In genomic region chr16:56729351-56729735, GRCh38 we compare ENCODE assay signal across 8 cellular contexts. TPM values are rescaled to one million over a fixed set of nuclear protein-coding genes. Genes with fewer than 3 reads are reported as not detected.
DNase-seq lines count a peak whose midpoint lies in the region; ATAC-seq, FAIRE-seq and TF ChIP-seq lines count a peak whose summit lies in the region.

No MANE protein-coding gene starts in this region.

- peak; percentile 2 for ATAC-seq in CD4-positive, alpha-beta T cell (ENCODE audit: poor library complexity)
- no peak for ATAC-seq in esophagus mucosa

- H3K27ac Mint-ChIP-seq in CD4-positive, alpha-beta T cell: peak overlapping the region; percentile 93
- peak overlapping the region; percentile 94 for H3K27ac Mint-ChIP-seq in neural progenitor cell

- H3K9me1 ChIP-seq in endothelial cell of umbilical vein (replicated peaks; ENCODE audit: control insufficient read depth, extremely low read depth, insufficient read depth, low read length): no peaks in the 10 kb centered on the region

- H3K9me3 Mint-ChIP-seq in CD4-positive, alpha-beta T cell: no peaks in the 10 kb centered on the region
- no peaks in the 10 kb centered on the region for H3K9me3 Mint-ChIP-seq in neural progenitor cell

- peak overlapping the region; percentile 71 for H3K9ac ChIP-seq in OCI-LY1 (ENCODE audit: low read length)
- H3K9ac ChIP-seq in endothelial cell of umbilical vein (replicated peaks; ENCODE audit: extremely low read depth, insufficient read depth, low read length): peak overlapping the region; percentile 84
- H3K9ac ChIP-seq in neural progenitor cell: peak overlapping the region; percentile 51

- no peak for DNase-seq in CD4-positive, alpha-beta T cell
- no peak for DNase-seq in endothelial cell of umbilical vein (ENCODE audit: low read depth, low spot score)
- DNase-seq in neural progenitor cell (ENCODE audit: low spot score): peak; percentile 31
- DNase-seq in CD1c-positive myeloid dendritic cell (ENCODE audit: extremely low spot score): no peak
- no peak for DNase-seq in COR-L47 (lab: John Stamatoyannopoulos, UW)
- no peak for DNase-seq in HuH-7.5 (ENCODE audit: low spot score)

- TF ChIP-seq CTCF in CD4-positive, alpha-beta T cell (IDR thresholded peaks at IDR 0.05): no peak
- TF ChIP-seq CTCF in OCI-LY1 (IDR thresholded peaks at IDR 0.05; ENCODE audit: low read length) (no peak), endothelial cell of umbilical vein (IDR thresholded peaks at IDR 0.05; ENCODE audit: extremely low read depth in 1 of 2, insufficient read depth in 1 of 2, low read depth in 1 of 2, low read length in 2 of 2) (no peak), neural progenitor cell (IDR thresholded peaks at IDR 0.05) (no peak)

- peaks cover 11% of the 10 kb centered on the region for H3K36me3 Mint-ChIP-seq in CD4-positive, alpha-beta T cell (ENCODE audit: low read depth)
- H3K36me3 Mint-ChIP-seq in neural progenitor cell: no peaks in the 10 kb centered on the region

- peaks cover 34% of the 10 kb centered on the region for H3K4me1 Mint-ChIP-seq in CD4-positive, alpha-beta T cell (ENCODE audit: low read depth)
- H3K4me1 Mint-ChIP-seq in neural progenitor cell: peaks cover 17% of the 10 kb centered on the region

- POLR2A ChIA-PET in CD4-positive, alpha-beta T cell (lab: Charles Lee): interaction anchor here (0.9 to 2.6 kb wide), 8 partner anchors 10 to 260 kb away, joined by 3 to 16 read pairs (median 4); partner anchors contain the start of genes BBS2, MT1X and NLRC5
- POLR2A ChIA-PET in endothelial cell of umbilical vein (lab: Charles Lee): interaction anchor here (0.6 kb wide), 1 partner anchor 65 kb away, joined by 3 read pairs; no protein-coding TSS in a partner anchor

- peak overlapping the region; percentile 24 for H2AFZ ChIP-seq in OCI-LY1 (ENCODE audit: low read length)
- H2AFZ ChIP-seq in endothelial cell of umbilical vein (ENCODE audit: low read depth, low read length): peak overlapping the region; percentile 91
- H2AFZ ChIP-seq in neural progenitor cell (replicated peaks): peak overlapping the region; percentile 96

- dilution Hi-C loops in endothelial cell of umbilical vein (cut with MboI; ENCODE audit: extremely low pct_ligation_motif_present, low sequenced_read_pairs): no loop called here

- H3K9me3 ChIP-seq in CD4-positive, alpha-beta T cell (ENCODE audit: control insufficient read depth, low read length): no peaks in the 10 kb centered on the region
- no peaks in the 10 kb centered on the region for H3K9me3 ChIP-seq in OCI-LY1 (ENCODE audit: low read length)
- H3K9me3 ChIP-seq in endothelial cell of umbilical vein (replicated peaks; ENCODE audit: control insufficient read depth, insufficient read depth, low read length): no peaks in the 10 kb centered on the region
- no peaks in the 10 kb centered on the region for H3K9me3 ChIP-seq in neural progenitor cell (ENCODE audit: low read depth)

- no peaks in the 10 kb centered on the region for H3K9me2 ChIP-seq in OCI-LY1 (ENCODE audit: low read depth, low read length)

- H3F3A ChIP-seq in OCI-LY1 (ENCODE audit: insufficient read depth, low read length) (no peaks in the 10 kb centered on the region), neural progenitor cell (ENCODE audit: low read depth) (peaks cover 6% of the 10 kb centered on the region)

- H4K20me1 ChIP-seq in OCI-LY1 (ENCODE audit: insufficient read depth, low read length) (no peaks in the 10 kb centered on the region), endothelial cell of umbilical vein (replicated peaks; ENCODE audit: control insufficient read depth, extremely low read depth, insufficient read depth, low read length) (no peaks in the 10 kb centered on the region), neural progenitor cell (ENCODE audit: low read depth) (peaks cover 33% of the 10 kb centered on the region)

- peaks cover 7% of the 10 kb centered on the region; the same call in 1 of the 2 replicates for H3K36me3 ChIP-seq in OCI-LY1 (ENCODE audit: insufficient read depth, low read length)
- no peaks in the 10 kb centered on the region for H3K36me3 ChIP-seq in endothelial cell of umbilical vein (ENCODE audit: control insufficient read depth in 2 of 2, extremely low read depth in 1 of 2, insufficient read depth in 2 of 2, low read length in 2 of 2)
- no peaks in the 10 kb centered on the region for H3K36me3 ChIP-seq in neural progenitor cell

- H3K4me3 Mint-ChIP-seq in CD4-positive, alpha-beta T cell: no peak overlapping the region
- peak overlapping the region; percentile 86 for H3K4me3 Mint-ChIP-seq in neural progenitor cell

- H3K27ac ChIP-seq in CD4-positive, alpha-beta T cell (ENCODE audit: low read depth, low read length): peak overlapping the region; percentile 44
- H3K27ac ChIP-seq in OCI-LY1 (ENCODE audit: low read depth, low read length, poor library complexity, severe bottlenecking) (no peak overlapping the region), endothelial cell of umbilical vein (ENCODE audit: insufficient read depth, low read depth, low read length) (peak overlapping the region; percentile 65), neural progenitor cell (no peak overlapping the region)

- H3K4me1 ChIP-seq in OCI-LY1 (ENCODE audit: insufficient read depth, low read length, severe bottlenecking) (peaks cover 40% of the 10 kb centered on the region), endothelial cell of umbilical vein (ENCODE audit: control insufficient read depth, extremely low read depth, insufficient read depth, low read length) (peaks cover 17% of the 10 kb centered on the region), neural progenitor cell (peaks cover 5% of the 10 kb centered on the region)

- H3K4me2 ChIP-seq in OCI-LY1 (ENCODE audit: low read length) (peak overlapping the region; percentile 99), endothelial cell of umbilical vein (ENCODE audit: insufficient read depth, low read length) (peak overlapping the region; percentile 91), neural progenitor cell (peak overlapping the region; percentile 99)

- no peak for TF ChIP-seq POLR2A in endothelial cell of umbilical vein (IDR thresholded peaks at IDR 0.05; ENCODE audit: low read depth, low read length)

- H3K27me3 ChIP-seq in CD4-positive, alpha-beta T cell (ENCODE audit: control insufficient read depth, insufficient read depth, low read length): no peaks in the 10 kb centered on the region
- H3K27me3 ChIP-seq in OCI-LY1 (ENCODE audit: insufficient read depth, low read length): no peaks in the 10 kb centered on the region
- no peaks in the 10 kb centered on the region for H3K27me3 ChIP-seq in endothelial cell of umbilical vein (ENCODE audit: control insufficient read depth in 2 of 2, insufficient read depth in 2 of 2, low read length in 2 of 2)
- no peaks in the 10 kb centered on the region for H3K27me3 ChIP-seq in neural progenitor cell

- H3K4me3 ChIP-seq in OCI-LY1 (ENCODE audit: low read depth, low read length, poor library complexity, severe bottlenecking) (peak overlapping the region; percentile 73), endothelial cell of umbilical vein (replicated peaks in 1 of 3; ENCODE audit: insufficient read depth in 1 of 3, low read depth in 1 of 3, low read length in 3 of 3) (peak overlapping the region; percentile 34 to 91 (median 66)), neural progenitor cell (peak overlapping the region; percentile 83)

- no peaks in the 10 kb centered on the region for H3K27me3 Mint-ChIP-seq in CD4-positive, alpha-beta T cell
- peaks cover 2% of the 10 kb centered on the region for H3K27me3 Mint-ChIP-seq in neural progenitor cell (ENCODE audit: insufficient read depth, low read depth)

- H3K79me2 ChIP-seq in OCI-LY1 (ENCODE audit: insufficient read depth, low read length): peaks cover 36% of the 10 kb centered on the region
- H3K79me2 ChIP-seq in endothelial cell of umbilical vein (ENCODE audit: control insufficient read depth, insufficient read depth, low read length): peaks cover 42% of the 10 kb centered on the region
- peaks cover 47% of the 10 kb centered on the region for H3K79me2 ChIP-seq in neural progenitor cell (ENCODE audit: low read depth)

- intact Hi-C loops in CD4-positive, alpha-beta T cell (cut with DNase I, micrococcal nuclease): loop anchor here (2.0 to 10.0 kb wide), 3 partner anchors 21 to 205 kb away; partner anchors contain the start of genes HERPUD1 (in 1 of the 2) and MT1X (in 1 of the 2)
- intact Hi-C loops in endothelial cell of umbilical vein (cut with micrococcal nuclease): no loop called here

- CTCF ChIA-PET in CD4-positive, alpha-beta T cell (lab: Charles Lee): no interaction called here
- CTCF ChIA-PET in endothelial cell of umbilical vein (lab: Charles Lee): interaction anchor here (0.7 to 1.5 kb wide), 3 partner anchors 10 to 20 kb away, joined by 3 to 6 read pairs (median 5); no protein-coding TSS in a partner anchor

- BruUV-seq in endothelial cell of umbilical vein (replicated peaks; lab: Mats Ljungman, UMichigan): TSS peak; percentile 72

- FAIRE-seq in endothelial cell of umbilical vein (lab: Jason Lieb, UNC): no peak

RNA-seq across cellular contexts. Expression of gene NUP93, which starts 0.6 kb away (rescaled TPM):
- total RNA-seq in CD4-positive, alpha-beta T cell: 10 to 100 TPM; 45.6 to 47.2 TPM
- total RNA-seq in endothelial cell of umbilical vein (111 and 124 TPM in 2 replicates), neural progenitor cell (ENCODE audit: low replicate concordance) (116 and 128 TPM in 2 replicates), esophagus mucosa (52.3 TPM)
- polyA plus RNA-seq in endothelial cell of umbilical vein: 62.3 and 66.6 TPM in 2 replicates
- 58.6 and 86.9 TPM in 2 replicates for polyA plus RNA-seq in endothelial cell of umbilical vein (2011; cell fraction: cytosol; rRNA removed)
- 129 and 138 TPM in 2 replicates for polyA plus RNA-seq in endothelial cell of umbilical vein (2011; cell fraction: nucleus; rRNA removed)
- polyA plus RNA-seq in endothelial cell of umbilical vein (2012): 75.5 and 95.7 TPM in 2 replicates
- 105 and 119 TPM in 2 replicates for polyA minus RNA-seq in endothelial cell of umbilical vein
- polyA minus RNA-seq in endothelial cell of umbilical vein (2011; cell fraction: cytosol; rRNA and poly(A)+ RNA removed): 58.9 TPM
- 53.2 and 69.0 TPM in 2 replicates for polyA minus RNA-seq in endothelial cell of umbilical vein (2011; cell fraction: nucleus; rRNA and poly(A)+ RNA removed)

RNA-seq across cellular contexts. Expression of gene MT1X, which starts 47.1 kb away (rescaled TPM):
- total RNA-seq in CD4-positive, alpha-beta T cell: 10 to 100 TPM; 10.9 to 14.1 TPM
- total RNA-seq in endothelial cell of umbilical vein: 15.6 and 19.2 TPM in 2 replicates
- 46.7 and 73.6 TPM in 2 replicates for polyA plus RNA-seq in endothelial cell of umbilical vein
- 43.6 and 70.2 TPM in 2 replicates for polyA plus RNA-seq in endothelial cell of umbilical vein (2011; cell fraction: cytosol; rRNA removed)
- polyA plus RNA-seq in endothelial cell of umbilical vein (2011; cell fraction: nucleus; rRNA removed): 14.6 and 17.1 TPM in 2 replicates
- 31.4 and 55.7 TPM in 2 replicates for polyA plus RNA-seq in endothelial cell of umbilical vein (2012)
- polyA minus RNA-seq in endothelial cell of umbilical vein: 17.9 and 45.3 TPM in 2 replicates
- 21.5 TPM for polyA minus RNA-seq in endothelial cell of umbilical vein (2011; cell fraction: cytosol; rRNA and poly(A)+ RNA removed)
- polyA minus RNA-seq in endothelial cell of umbilical vein (2011; cell fraction: nucleus; rRNA and poly(A)+ RNA removed): 5.0 and 5.4 TPM in 2 replicates
- total RNA-seq in neural progenitor cell (ENCODE audit: low replicate concordance): 4.4 TPM in 1 of 2 replicates, not detected in the other
- total RNA-seq in esophagus mucosa: 603 TPM

RNA-seq across cellular contexts. Expression of gene MT1H, which starts 59.7 kb away (rescaled TPM):
- total RNA-seq in CD4-positive, alpha-beta T cell: not detected
- not detected in 2 replicates for total RNA-seq in endothelial cell of umbilical vein
- not detected in 2 replicates for polyA plus RNA-seq in endothelial cell of umbilical vein
- polyA plus RNA-seq in endothelial cell of umbilical vein (2011; cell fraction: cytosol; rRNA removed): not detected in 2 replicates
- polyA plus RNA-seq in endothelial cell of umbilical vein (2011; cell fraction: nucleus; rRNA removed): not detected in 2 replicates
- polyA plus RNA-seq in endothelial cell of umbilical vein (2012): not detected in 2 replicates
- not detected in 2 replicates for polyA minus RNA-seq in endothelial cell of umbilical vein
- polyA minus RNA-seq in endothelial cell of umbilical vein (2011; cell fraction: cytosol; rRNA and poly(A)+ RNA removed): not detected
- not detected in 2 replicates for polyA minus RNA-seq in endothelial cell of umbilical vein (2011; cell fraction: nucleus; rRNA and poly(A)+ RNA removed)
- total RNA-seq in neural progenitor cell (ENCODE audit: low replicate concordance): not detected in 2 replicates
- total RNA-seq in esophagus mucosa: 5.0 TPM

Comparison
In these comparisons a context has a peak if more than half of its experiments do, and no peak if none do; other contexts are left out.
1. H3K27ac ChIP-seq: peak in CD4-positive, alpha-beta T cell (single experiment) and endothelial cell of umbilical vein (single experiment); none in OCI-LY1 (single experiment) and neural progenitor cell (single experiment).
2. H2AFZ ChIP-seq: peak in every context shown above with its lines; median percentile 96 in neural progenitor cell; 91 in endothelial cell of umbilical vein; 24 in OCI-LY1.
3. RNA of gene MT1X, which starts 47.1 kb away (total RNA-seq): 603 TPM in esophagus mucosa (single experiment); 15.6 to 19.2 TPM in endothelial cell of umbilical vein, 10.9 to 14.1 TPM in CD4-positive, alpha-beta T cell and 4.4 TPM in neural progenitor cell; every median in the first group is over 10 times any median in the second.
4. Peak in every context shown above with its lines, with median percentiles within 50 percentile points of each other: H3K4me2 ChIP-seq, H3K4me3 ChIP-seq and H3K9ac ChIP-seq.